In genomic region chr6:107847844-107848802, GRCh38 we compare ENCODE assay signal across 8 cellular contexts. TPM values are rescaled to one million over a fixed set of nuclear protein-coding genes. Genes with fewer than 3 reads are reported as not detected.
DNase-seq lines count a peak whose midpoint lies in the region; ATAC-seq and TF ChIP-seq lines count a peak whose summit lies in the region.

No MANE protein-coding gene starts in this region.

- H3K4me3 ChIP-seq in CD4-positive, alpha-beta memory T cell (ENCODE audit: low read length in 2 of 2): peak overlapping the region; percentile 57 to 73
- H3K4me3 ChIP-seq in LNCaP clone FGC (ENCODE audit: low read depth, low read length): peak overlapping the region; percentile 49

- H3K27me3 ChIP-seq in CD4-positive, alpha-beta memory T cell (ENCODE audit: insufficient read depth, low read length): no peaks in the 10 kb centered on the region

- peak; percentile 71 to 83 (median 75) for DNase-seq in CD4-positive, alpha-beta memory T cell
- DNase-seq in LNCaP clone FGC (ENCODE audit: low read depth) (no peak), SK-MEL-5 (ENCODE audit: low read depth, low spot score) (peak; percentile 74), germinal center (ENCODE audit: low spot score) (peak; percentile 82), occipital lobe (lab: John Stamatoyannopoulos, UW) (peak; percentile 74), substantia nigra (lab: John Stamatoyannopoulos, UW) (peak in 48 of 49 donors; percentile 12 to 89 (median 68))
- peak; percentile 81 for DNase-seq in activated naive CD4-positive, alpha-beta T cell treated with Interleukin-2 at 50 U/mL for 16 hours

- H3K27ac Mint-ChIP-seq in CD4-positive, alpha-beta memory T cell: peak overlapping the region; percentile 80 to 90 (median 88)

- CTCF ChIA-PET in CD4-positive, alpha-beta memory T cell (lab: Charles Lee; ENCODE audit: partially characterized antibody): interaction anchor here (0.6 to 6.9 kb wide), 57 partner anchors 8 to 205 kb away, joined by 3 to 224 read pairs (median 7); partner anchors contain the start of genes SCML4 and SEC63

- peak; percentile 79 for TF ChIP-seq CTCF in LNCaP clone FGC (IDR thresholded peaks at IDR 0.05; ENCODE audit: control insufficient read depth, extremely low read depth, insufficient read depth)

- no peaks in the 10 kb centered on the region for H3K9me3 ChIP-seq in CD4-positive, alpha-beta memory T cell (ENCODE audit: control insufficient read depth in 1 of 2, low read length in 2 of 2)

- H3K9me3 Mint-ChIP-seq in CD4-positive, alpha-beta memory T cell: no peaks in the 10 kb centered on the region

- peak overlapping the region; percentile 79 to 90 (median 85) for H3K4me3 Mint-ChIP-seq in CD4-positive, alpha-beta memory T cell

- in situ Hi-C loops in SK-MEL-5 (cut with HindIII; ENCODE audit: low pct_unique_long_range_greater_than_20kb, low sequenced_read_pairs): no loop called here

- POLR2A ChIA-PET in CD4-positive, alpha-beta memory T cell (lab: Charles Lee; ENCODE audit: partially characterized antibody): interaction anchor here (0.8 to 6.6 kb wide), 30 partner anchors 12 to 172 kb away, joined by 3 to 107 read pairs (median 4); partner anchors contain the start of gene SCML4

- intact Hi-C loops in CD4-positive, alpha-beta memory T cell (cut with micrococcal nuclease): loop anchor here (1.0 kb wide), 5 partner anchors 24 to 173 kb away; partner anchors contain the start of gene SCML4

- no peaks in the 10 kb centered on the region for H3K36me3 Mint-ChIP-seq in CD4-positive, alpha-beta memory T cell

- no peaks in the 10 kb centered on the region for H3K27me3 Mint-ChIP-seq in CD4-positive, alpha-beta memory T cell

- no peaks in the 10 kb centered on the region for H3K36me3 ChIP-seq in CD4-positive, alpha-beta memory T cell (ENCODE audit: insufficient read depth, low read length)

- peak overlapping the region; percentile 33 for H3K27ac ChIP-seq in CD4-positive, alpha-beta memory T cell (ENCODE audit: low read depth, low read length)
- H3K27ac ChIP-seq in substantia nigra (ENCODE audit: low read depth, low read length, poor library complexity, severe bottlenecking): no peak overlapping the region

- peaks cover 22% of the 10 kb centered on the region for H3K4me1 ChIP-seq in CD4-positive, alpha-beta memory T cell (ENCODE audit: insufficient read depth, low read length)

- peaks cover 17 to 43% (median 23%) of the 10 kb centered on the region in 4 donors for H3K4me1 Mint-ChIP-seq in CD4-positive, alpha-beta memory T cell

- ATAC-seq in GM21447 (IDR thresholded peaks at IDR 0.05; ENCODE audit: unreplicated experiment): peak; percentile 60

RNA-seq across cellular contexts. Expression of gene SCML4, which starts 24.0 kb away (rescaled TPM):
- 10 to 100 TPM; 85.2 to 90.2 TPM for total RNA-seq in CD4-positive, alpha-beta memory T cell
- polyA plus RNA-seq in CD4-positive, alpha-beta memory T cell: 100 to 1,000 TPM in 1 of 2 donors, 10 to 100 TPM in 1; 78.9 to 105 TPM
- 0.77 and 0.98 TPM in 2 replicates for total RNA-seq in SK-MEL-5 (2014; rRNA removed; shearing (Covaris generic))
- 0.50 and 0.63 TPM in 2 replicates for polyA plus RNA-seq in SK-MEL-5 (2015; cell fraction: cytosol; rRNA removed)
- 1.3 and 4.3 TPM in 2 replicates for polyA plus RNA-seq in SK-MEL-5 (2015; cell fraction: nucleus; rRNA removed)
- total RNA-seq in occipital lobe: 0.16 TPM

Comparison
In these comparisons a context has a peak if more than half of its experiments do, and no peak if none do; other contexts are left out.
1. RNA of gene SCML4, which starts 24.0 kb away (total RNA-seq): 85.2 to 90.2 TPM in CD4-positive, alpha-beta memory T cell; 0.77 to 0.98 TPM in SK-MEL-5 and 0.16 TPM in occipital lobe (single experiment); every median in the first group is over 10 times any median in the second.